8 cellular contexts compared by ENCODE assay signal in the genomic region with DNA sequence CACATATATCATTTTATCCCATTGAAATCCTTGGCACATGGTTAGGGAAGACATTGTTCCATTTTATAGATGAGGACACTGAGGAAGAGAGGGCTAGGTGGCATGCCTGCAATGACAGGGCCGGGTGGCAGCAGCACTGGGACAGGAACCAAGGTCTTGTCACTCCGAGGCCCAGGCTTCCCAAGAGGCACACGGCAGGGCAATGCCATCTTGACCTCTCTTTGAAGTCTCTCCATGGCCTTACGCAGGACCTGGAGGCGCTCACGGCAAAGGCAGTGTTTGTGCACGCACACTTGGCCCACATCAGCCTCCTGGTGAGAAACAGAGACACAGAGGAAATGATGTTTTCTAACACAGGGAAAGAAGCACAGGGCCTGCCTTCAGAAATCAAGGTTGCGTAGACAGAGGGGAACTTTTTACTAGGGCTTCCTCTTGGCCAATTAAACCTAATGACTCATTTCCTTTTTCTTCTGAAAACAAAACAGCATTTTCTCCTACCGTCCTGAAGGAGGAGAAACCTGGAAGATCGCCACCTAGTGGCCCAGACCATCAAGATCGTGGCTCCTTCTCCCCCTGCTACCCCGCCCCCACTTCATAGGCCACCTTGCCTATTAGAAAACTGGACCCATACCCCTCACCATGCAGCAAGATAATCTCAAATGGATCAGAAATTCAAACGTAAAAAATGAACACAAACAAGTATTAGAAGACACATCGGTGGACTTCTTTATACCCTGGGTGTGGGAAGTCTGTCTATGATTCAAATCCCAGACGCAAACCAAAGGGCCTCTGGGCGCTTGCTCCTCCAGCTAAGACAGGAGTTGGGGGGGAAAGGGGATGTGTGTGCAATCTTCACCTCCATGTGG.
DNase-seq lines count a peak whose midpoint lies in the region; ATAC-seq and TF ChIP-seq lines count a peak whose summit lies in the region.

No MANE protein-coding gene starts in this region.

- no peak overlapping the region for H3K4me3 ChIP-seq in AG09309 (ENCODE audit: control insufficient read depth, low read depth, low read length)

- DNase-seq in AG09309 (ENCODE audit: low read depth) (peak; percentile 88), NCI-H226 (peak; percentile 90), left lobe of liver (ENCODE audit: low spot score) (peak; percentile 81)
- peak; percentile 75 to 80 for DNase-seq in activated CD4-positive, alpha-beta T cell treated with anti-CD3 and anti-CD28 coated beads for 24 hours (ENCODE audit: low read depth in 2 of 2)
- peak; percentile 80 to 82 for DNase-seq in stimulated activated CD4-positive, alpha-beta T cell treated with anti-CD3 and anti-CD28 coated beads, Interleukin-2, amount 100 ng/mL, for 48 hours

- H3K27ac ChIP-seq in cingulate gyrus (ENCODE audit: low read depth, low read length) = peak overlapping the region; percentile 90

- peak; percentile 92 for ATAC-seq in GM18873 (IDR thresholded peaks at IDR 0.05; ENCODE audit: low FRiP score, unreplicated experiment)
- ATAC-seq in HG03108 (IDR thresholded peaks at IDR 0.05; ENCODE audit: unreplicated experiment) = peak; percentile 89
- ATAC-seq in left lobe of liver = peak; percentile 96

- peak; percentile 78 for TF ChIP-seq CTCF in AG09309 (IDR thresholded peaks at IDR 0.05; ENCODE audit: control insufficient read depth, insufficient read depth, low read depth, low read length, missing control alignments)
